Comparison of ENCODE assay signal across 12 cellular contexts in genomic region chr13:32731576-32731975, GRCh38.
DNase-seq lines count a peak whose midpoint lies in the region; ATAC-seq and TF ChIP-seq lines count a peak whose summit lies in the region.
"Had no signal": no experiment of that assay in that cellular context is flagged by ENCODE, and none has a peak within 500 bp of the region (broad histone marks: within the 10 kb centered on the region; RNA-seq: fewer than 3 reads in every experiment).

No MANE protein-coding gene starts in this region.

- no peak for TF ChIP-seq CTCF in HFF-Myc (IDR thresholded peaks at IDR 0.05; ENCODE audit: low read depth, low read length, missing control alignments)

- no peak overlapping the region for H3K4me3 ChIP-seq in HFF-Myc (replicated peaks; ENCODE audit: low read depth, low read length)
- H3K4me3 ChIP-seq: dorsolateral prefrontal cortex had no signal

- intact Hi-C loops in Right ventricle myocardium superior (cut with DNase I) = no loop called here
- intact Hi-C loops in cardiac septum (cut with DNase I) = loop anchor here (10.0 kb wide), 1 partner anchor 283 kb away; the partner anchor contains the start of gene KL

- ATAC-seq in GM18517 (IDR thresholded peaks at IDR 0.05; ENCODE audit: unreplicated experiment) (no peak), Right ventricle myocardium superior (ENCODE audit: poor library complexity) (no peak)
- ATAC-seq: left colon had no signal

- DNase-seq in AG08395 (ENCODE audit: low spot score) (peak; percentile 42), HFF-Myc (ENCODE audit: extremely low read depth, low read depth) (peak; percentile 11), amniotic epithelial cell (ENCODE audit: low read depth) (peak; percentile 32), kidney glomerular epithelial cell (lab: John Stamatoyannopoulos, UW) (peak; percentile 6), Right ventricle myocardium superior (no peak), iPS-NIHi11 (ENCODE audit: low spot score) (no peak), cardiac septum (ENCODE audit: low spot score) (no peak)
- DNase-seq: activated CD4-positive, CD25-positive, alpha-beta regulatory T cell; DMS79; dorsolateral prefrontal cortex; left colon had no signal

Comparison
In these comparisons a context has a peak if more than half of its experiments do, and no peak if none do; other contexts are left out.
1. DNase-seq: peak in AG08395 (single experiment), HFF-Myc (single experiment), amniotic epithelial cell (single experiment) and kidney glomerular epithelial cell (single experiment); none in Right ventricle myocardium superior (single experiment), iPS-NIHi11 (single experiment) and cardiac septum (single experiment).